ENCODE assay signal across 29 cellular contexts in genomic region chr21:43930074-43930847, GRCh38.
A peak's percentile ranks its signal among the peaks of the same experiment; 100 is the strongest.
DNase-seq lines count a peak whose midpoint lies in the region; ATAC-seq, FAIRE-seq and TF ChIP-seq lines count a peak whose summit lies in the region.
"Had no signal": no experiment of that assay in that cellular context is flagged by ENCODE, and none has a peak within 500 bp of the region (broad histone marks: within the 10 kb centered on the region; RNA-seq: fewer than 3 reads in every experiment).

No MANE protein-coding gene starts in this region.

- peaks cover 15 to 19% of the 10 kb centered on the region in 2 experiments for H3K4me1 Mint-ChIP-seq in H9
- H3K4me1 Mint-ChIP-seq in memory B cell: peaks cover 8% of the 10 kb centered on the region
- H3K4me1 Mint-ChIP-seq in stimulated activated naive B cell treated with anti-CD40 and anti-IgM and Interleukin-4, amounts not matched to agents 10 μg/mL and 1 μg/mL and 100 μg/mL, for 72 hours: peaks cover 24 to 36% of the 10 kb centered on the region in 2 donors
- H3K4me1 Mint-ChIP-seq in activated naive CD4-positive, alpha-beta T cell treated with anti-CD3 and anti-CD28 coated beads, Interleukin-2, amount 10 ng/mL, durations not matched to agents 7 days and 5 days: no peaks in the 10 kb centered on the region

- H3K14ac ChIP-seq in H9 (ENCODE audit: insufficient read depth, low read length): no peak overlapping the region

- H3K23ac ChIP-seq in H9 (ENCODE audit: insufficient read length, low read depth, low read length): no peak overlapping the region

- H3K4me1 ChIP-seq in H9 (ENCODE audit: insufficient read depth, low read length): no peaks in the 10 kb centered on the region
- peaks cover 4 to 55% of the 10 kb centered on the region in 2 experiments; a peak in 4 of 5 replicates for H3K4me1 ChIP-seq in K562 (replicated peaks in 1 of 2; ENCODE audit: control insufficient read depth in 2 of 2, insufficient read depth in 2 of 2, low read length in 2 of 2)
- H3K4me1 ChIP-seq: adrenal gland had no signal

- TF ChIP-seq EP300 in K562 (IDR thresholded peaks at IDR 0.05; ENCODE audit: low read length): no peak

- H3K27me3 ChIP-seq in H9 (ENCODE audit: insufficient read depth, low read length) (no peaks in the 10 kb centered on the region), K562 (ENCODE audit: control insufficient read depth in 2 of 2, insufficient read depth in 2 of 2, low read length in 2 of 2) (no peaks in the 10 kb centered on the region)
- H3K27me3 ChIP-seq: adrenal gland, brain microvascular endothelial cell, esophagus muscularis mucosa, tibial nerve had no signal

- WGBS in H9 (ENCODE audit: extremely low coverage, insufficient read length, low lambda C conversion rate): no CpG with 5 or more reads among the region's 25 CpGs
- 87% methylated on average over 22 of the region's 25 CpGs for WGBS in K562 (ENCODE audit: insufficient coverage, low coverage, missing lambda C conversion rate)

- FAIRE-seq in K562 (lab: Jason Lieb, UNC) (no peak), GM12892 (lab: Jason Lieb, UNC) (no peak)
- FAIRE-seq: colon, keratinocyte had no signal

- H3K4me3 ChIP-seq in K562: no peak overlapping the region
- H3K4me3 ChIP-seq: adrenal gland, esophagus muscularis mucosa, lower lobe of right lung, PC-9, tibial nerve had no signal

- no peak overlapping the region for H2BK20ac ChIP-seq in H9 (ENCODE audit: low read depth, low read length, poor library complexity, severe bottlenecking)

- in situ Hi-C loops in K562 (cut with MboI): no loop called here

- no peak overlapping the region for H4K5ac ChIP-seq in H9 (ENCODE audit: insufficient read length, low read depth, low read length)

- H2BK12ac ChIP-seq in H9 (ENCODE audit: insufficient read length, low read depth, low read length): no peak overlapping the region

- BruUV-seq in K562 (replicated peaks; lab: Mats Ljungman, UMichigan): no TSS peak

- no peaks in the 10 kb centered on the region for H3K23me2 ChIP-seq in H9 (ENCODE audit: insufficient read length, low read depth, low read length, poor library complexity, severe bottlenecking)

- no peak overlapping the region for H2BK120ac ChIP-seq in H9 (ENCODE audit: low read depth, low read length, poor library complexity, severe bottlenecking)

- CTCF ChIA-PET in K562 (lab: Yijun Ruan, JAX; ENCODE audit: low intra/inter-chr PET ratio): no interaction called here
- CTCF ChIA-PET in activated naive CD4-positive, alpha-beta T cell treated with anti-CD3 and anti-CD28 coated beads, Interleukin-2, amount 10 ng/mL, durations not matched to agents 7 days and 5 days (lab: Charles Lee): no interaction called here

- no peak overlapping the region for H2BK5ac ChIP-seq in H9 (ENCODE audit: insufficient read length, low read length)

- H3K56ac ChIP-seq in H9 (ENCODE audit: insufficient read length, low read depth, low read length): no peak overlapping the region

- H3K9me1 ChIP-seq in K562 (ENCODE audit: control insufficient read depth, insufficient read depth, low read length): no peaks in the 10 kb centered on the region

- H3K9me3 ChIP-seq in H9 (ENCODE audit: control insufficient read depth, low read depth, low read length): no peaks in the 10 kb centered on the region
- 0 out of 2 replicates have a peak, but pooled peaks cover 3% of the 10 kb centered on the region for H3K9me3 ChIP-seq in K562 (replicated peaks; ENCODE audit: control insufficient read depth, insufficient read depth, low read depth, low read length)
- H3K9me3 ChIP-seq: adrenal gland, esophagus muscularis mucosa, lower lobe of right lung, tibial nerve had no signal

- no peak for DNase-seq in H9
- no peak for DNase-seq in K562 (ENCODE audit: extremely low read depth in 1 of 4, low spot score in 3 of 4)
- no peak for DNase-seq in memory B cell (ENCODE audit: low spot score in 2 of 2)
- no peak for DNase-seq in stimulated activated naive B cell treated with anti-CD40 and anti-IgM and Interleukin-4, amounts not matched to agents 10 μg/mL and 1 μg/mL and 100 μg/mL, for 72 hours
- DNase-seq in activated naive CD4-positive, alpha-beta T cell treated with anti-CD3 and anti-CD28 coated beads, Interleukin-2, amount 10 ng/mL, durations not matched to agents 7 days and 5 days: no peak
- DNase-seq in GM12892 (ENCODE audit: insufficient read length): no peak
- DNase-seq in DMS153 treated with DMSO at 0.1 percent for 48 hours (lab: John Stamatoyannopoulos, UW; ENCODE audit: unreplicated experiment): no peak
- DNase-seq: activated gamma-delta T cell treated with Interleukin-2 at 50 U/mL for 16 hours; activated T-cell treated with anti-CD3 and anti-CD28 coated beads, Interleukin-2, amount 50 U/mL, for 24 hours; brain microvascular endothelial cell; DMS79; effector memory CD8-positive, alpha-beta T cell; GF-D8; GOT3; lower lobe of right lung; NCI-H1436; NCI-H510A; occipital lobe; SHP77 treated with DMSO at 0.1 percent for 48 hours; stimulated activated CD4-positive, alpha-beta T cell treated with anti-CD3 and anti-CD28 coated beads, Interleukin-12 subunit alpha, Interleukin-12 subunit beta, amount 100 ng/mL, for 4 hours; stimulated activated CD4-positive, alpha-beta T cell treated with anti-CD3 and anti-CD28 coated beads, Interleukin-4, amount 100 ng/mL, for 24 hours; stimulated activated naive CD8-positive, alpha-beta T cell treated with anti-CD3 and anti-CD28 coated beads, Interleukin-15, Interleukin-2, amounts not matched to agents 100 U/mL and 50 U/mL, for 24 hours had no signal

- no peak overlapping the region for H3K18ac ChIP-seq in H9 (ENCODE audit: insufficient read length, low read depth, low read length)

- no peaks in the 10 kb centered on the region for H3K27me3 Mint-ChIP-seq in H9 (ENCODE audit: low read depth)
- no peaks in the 10 kb centered on the region for H3K27me3 Mint-ChIP-seq in memory B cell
- no peaks in the 10 kb centered on the region for H3K27me3 Mint-ChIP-seq in stimulated activated naive B cell treated with anti-CD40 and anti-IgM and Interleukin-4, amounts not matched to agents 10 μg/mL and 1 μg/mL and 100 μg/mL, for 72 hours
- H3K27me3 Mint-ChIP-seq in activated naive CD4-positive, alpha-beta T cell treated with anti-CD3 and anti-CD28 coated beads, Interleukin-2, amount 10 ng/mL, durations not matched to agents 7 days and 5 days: no peaks in the 10 kb centered on the region
- H3K27me3 Mint-ChIP-seq: activated T-cell treated with anti-CD3 and anti-CD28 coated beads, Interleukin-2, amount 50 U/mL, for 24 hours; effector memory CD8-positive, alpha-beta T cell had no signal

- no peak overlapping the region for H3K4me2 ChIP-seq in H9 (ENCODE audit: insufficient read depth, insufficient read length, low read length)
- H3K4me2 ChIP-seq in K562 (ENCODE audit: insufficient read depth, low read length): no peak overlapping the region
- H3K4me2 ChIP-seq: KMS-11, PC-9 had no signal

- peak; percentile 33; the same call in 2 of the 3 replicates for ATAC-seq in K562
- peak; percentile 53 for ATAC-seq in memory B cell (ENCODE audit: low read depth)
- peak; percentile 73 to 90 for ATAC-seq in stimulated activated naive B cell treated with anti-CD40 and anti-IgM and Interleukin-4, amounts not matched to agents 10 μg/mL and 1 μg/mL and 100 μg/mL, for 72 hours (replicated peaks)
- ATAC-seq: effector memory CD8-positive, alpha-beta T cell; lower lobe of right lung; stimulated activated naive CD8-positive, alpha-beta T cell treated with anti-CD3 and anti-CD28 coated beads, Interleukin-15, Interleukin-2, amounts not matched to agents 100 U/mL and 50 U/mL, for 24 hours had no signal

- intact Hi-C loops in K562 (cut with micrococcal nuclease): no loop called here

- H4K91ac ChIP-seq in H9 (ENCODE audit: insufficient read length, low read depth, low read length): no peak overlapping the region

- H3K79me2 ChIP-seq in H9 (ENCODE audit: insufficient read depth, low read length): no peaks in the 10 kb centered on the region
- peaks cover 45% of the 10 kb centered on the region for H3K79me2 ChIP-seq in K562 (ENCODE audit: control insufficient read depth, insufficient read depth, low read length)

- H3K27ac ChIP-seq in H9 (ENCODE audit: insufficient read length, low read depth, low read length) (no peak overlapping the region), K562 (ENCODE audit: extremely low read depth, low read depth, low read length) (no peak overlapping the region)
- H3K27ac ChIP-seq: brain microvascular endothelial cell, esophagus muscularis mucosa, KMS-11, lower lobe of right lung, PC-9, tibial nerve had no signal

- TF ChIP-seq CTCF in H9 (conservative IDR thresholded peaks at IDR 0.05) (no peak), K562 (IDR thresholded peaks at IDR 0.05 in 2 of 3, conservative IDR thresholded peaks at IDR 0.05 in 1 of 3; ENCODE audit: insufficient read depth in 2 of 3, low read depth in 1 of 3, low read length in 3 of 3) (no peak)

- H4K8ac ChIP-seq in H9 (replicated peaks; ENCODE audit: insufficient read length, low read depth, low read length): no peak overlapping the region

- H3T11ph ChIP-seq in H9 (ENCODE audit: low read length): no peak overlapping the region

- H2AFZ ChIP-seq in H9 (ENCODE audit: low read length) (no peak overlapping the region), K562 (ENCODE audit: low read depth, low read length) (no peak overlapping the region)
- H2AFZ ChIP-seq: PC-9 had no signal

- no peak for TF ChIP-seq RAD21 in K562 (CRISPR knock-in tag; conservative IDR thresholded peaks at IDR 0.05 in 1 of 2, IDR thresholded peaks at IDR 0.05 in 1 of 2)

- H3K9ac ChIP-seq in H9 (ENCODE audit: extremely low read depth, insufficient read length, low read length) (no peak overlapping the region), K562 (ENCODE audit: insufficient read depth in 1 of 2, low read depth in 2 of 2, low read length in 2 of 2) (peak overlapping the region in 1 of 2 experiments; percentile 70; a peak in 2 of 4 replicates)
- H3K9ac ChIP-seq: KMS-11 had no signal

- no peak overlapping the region for H3K4ac ChIP-seq in H9 (ENCODE audit: low read depth, low read length)

- H3K4me3 Mint-ChIP-seq in H9 (no peak overlapping the region), memory B cell (no peak overlapping the region)
- H3K4me3 Mint-ChIP-seq in stimulated activated naive B cell treated with anti-CD40 and anti-IgM and Interleukin-4, amounts not matched to agents 10 μg/mL and 1 μg/mL and 100 μg/mL, for 72 hours: no peak overlapping the region
- no peak overlapping the region for H3K4me3 Mint-ChIP-seq in activated naive CD4-positive, alpha-beta T cell treated with anti-CD3 and anti-CD28 coated beads, Interleukin-2, amount 10 ng/mL, durations not matched to agents 7 days and 5 days
- H3K4me3 Mint-ChIP-seq: activated T-cell treated with anti-CD3 and anti-CD28 coated beads, Interleukin-2, amount 50 U/mL, for 24 hours; effector memory CD8-positive, alpha-beta T cell had no signal

- POLR2A ChIA-PET in K562 (lab: Yijun Ruan, JAX): interaction anchor here (0.6 kb wide), 1 partner anchor 185 kb away, joined by 3 read pairs; no protein-coding TSS in a partner anchor

- H3K36me3 ChIP-seq in K562 (ENCODE audit: control insufficient read depth, insufficient read depth, low read length): peaks cover 58% of the 10 kb centered on the region
- H3K36me3 ChIP-seq: adrenal gland had no signal

- H4K20me1 ChIP-seq in H9 (ENCODE audit: control insufficient read depth, insufficient read depth, insufficient read length) (no peaks in the 10 kb centered on the region), K562 (replicated peaks; ENCODE audit: control insufficient read depth, insufficient read depth, low read length) (peaks cover 4% of the 10 kb centered on the region; the same call in 1 of the 2 replicates)

- H3K36me3 Mint-ChIP-seq in H9 (ENCODE audit: insufficient read depth in 1 of 3, low read depth in 3 of 3) (no peaks in the 10 kb centered on the region), memory B cell (peaks cover 5% of the 10 kb centered on the region)
- H3K36me3 Mint-ChIP-seq in stimulated activated naive B cell treated with anti-CD40 and anti-IgM and Interleukin-4, amounts not matched to agents 10 μg/mL and 1 μg/mL and 100 μg/mL, for 72 hours: peaks cover 21 to 56% of the 10 kb centered on the region in 2 donors
- H3K36me3 Mint-ChIP-seq in activated naive CD4-positive, alpha-beta T cell treated with anti-CD3 and anti-CD28 coated beads, Interleukin-2, amount 10 ng/mL, durations not matched to agents 7 days and 5 days: peaks cover 11% of the 10 kb centered on the region

- no peaks in the 10 kb centered on the region for H3K79me1 ChIP-seq in H9 (ENCODE audit: insufficient read depth, low read depth, low read length, poor library complexity, severe bottlenecking)

- no peak overlapping the region for H2BK15ac ChIP-seq in H9 (ENCODE audit: low read depth, low read length)

- peak overlapping the region; percentile 50 to 77 (median 57); a peak in 3 of 7 replicates for H3K27ac Mint-ChIP-seq in H9
- H3K27ac Mint-ChIP-seq in memory B cell: no peak overlapping the region
- peak overlapping the region; percentile 47 for H3K27ac Mint-ChIP-seq in stimulated activated naive B cell treated with anti-CD40 and anti-IgM and Interleukin-4, amounts not matched to agents 10 μg/mL and 1 μg/mL and 100 μg/mL, for 72 hours
- H3K27ac Mint-ChIP-seq in activated naive CD4-positive, alpha-beta T cell treated with anti-CD3 and anti-CD28 coated beads, Interleukin-2, amount 10 ng/mL, durations not matched to agents 7 days and 5 days: no peak overlapping the region
- H3K27ac Mint-ChIP-seq: activated T-cell treated with anti-CD3 and anti-CD28 coated beads, Interleukin-2, amount 50 U/mL, for 24 hours; effector memory CD8-positive, alpha-beta T cell had no signal

- TF ChIP-seq POLR2A in K562 (conservative IDR thresholded peaks at IDR 0.05): no peak
- no peak for TF ChIP-seq POLR2A in GM12892 (IDR thresholded peaks at IDR 0.05; ENCODE audit: low read depth, low read length)

- H2AK5ac ChIP-seq in H9 (ENCODE audit: insufficient read length, low read length): no peak overlapping the region

- H3K9me3 Mint-ChIP-seq in H9 (no peaks in the 10 kb centered on the region), memory B cell (no peaks in the 10 kb centered on the region)
- no peaks in the 10 kb centered on the region for H3K9me3 Mint-ChIP-seq in stimulated activated naive B cell treated with anti-CD40 and anti-IgM and Interleukin-4, amounts not matched to agents 10 μg/mL and 1 μg/mL and 100 μg/mL, for 72 hours
- no peaks in the 10 kb centered on the region for H3K9me3 Mint-ChIP-seq in activated naive CD4-positive, alpha-beta T cell treated with anti-CD3 and anti-CD28 coated beads, Interleukin-2, amount 10 ng/mL, durations not matched to agents 7 days and 5 days
- H3K9me3 Mint-ChIP-seq: activated T-cell treated with anti-CD3 and anti-CD28 coated beads, Interleukin-2, amount 50 U/mL, for 24 hours; effector memory CD8-positive, alpha-beta T cell had no signal

Comparison
In these comparisons a context has a peak if more than half of its experiments do, and no peak if none do; other contexts are left out.
1. H3K27ac Mint-ChIP-seq: peak in H9 (3 of 3) and stimulated activated naive B cell treated with anti-CD40 and anti-IgM and Interleukin-4, amounts not matched to agents 10 μg/mL and 1 μg/mL and 100 μg/mL, for 72 hours (single experiment); none in memory B cell (single experiment) and activated naive CD4-positive, alpha-beta T cell treated with anti-CD3 and anti-CD28 coated beads, Interleukin-2, amount 10 ng/mL, durations not matched to agents 7 days and 5 days (single experiment).
2. Peak in every context shown above with its lines, with median percentiles within 50 percentile points of each other: ATAC-seq.